Comparison of ENCODE assay signal across 12 cellular contexts in the genomic region with DNA sequence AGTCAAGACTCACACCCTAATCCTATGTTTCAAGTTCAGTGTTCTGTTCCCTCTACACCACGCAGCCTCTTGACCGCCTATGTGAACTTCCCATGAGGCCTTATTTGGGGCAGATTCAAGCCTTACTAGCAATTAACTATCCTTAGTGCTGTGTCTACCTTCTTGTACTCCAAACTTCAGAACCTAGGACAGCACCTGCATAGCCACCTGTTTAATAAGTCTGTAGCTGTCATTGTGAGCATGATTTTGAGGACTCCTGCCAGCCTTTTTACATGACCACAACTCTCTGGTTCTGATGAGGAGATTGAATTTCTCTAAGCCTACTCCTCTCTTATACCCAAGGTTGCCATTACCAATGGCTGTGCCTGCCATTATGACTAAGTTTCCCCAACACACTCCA. TPM values are rescaled to one million over a fixed set of nuclear protein-coding genes. Genes with fewer than 3 reads are reported as not detected.
DNase-seq lines count a peak whose midpoint lies in the region; FAIRE-seq and TF ChIP-seq lines count a peak whose summit lies in the region.
"Had no signal": no experiment of that assay in that cellular context is flagged by ENCODE, and none has a peak within 500 bp of the region (broad histone marks: within the 10 kb centered on the region; RNA-seq: fewer than 3 reads in every experiment).

No MANE protein-coding gene starts in this region.

- H3K27me3 Mint-ChIP-seq in activated CD4-positive, alpha-beta T cell treated with anti-CD3 and anti-CD28 coated beads, Interleukin-2, amount 10 ng/mL, durations not matched to agents 24 days and 14 days: peaks cover 4% of the 10 kb centered on the region

- TF ChIP-seq EP300 in H1 (IDR thresholded peaks at IDR 0.05; ENCODE audit: borderline replicate concordance in 1 of 2, low read depth in 2 of 2, low read length in 2 of 2): no peak

- H3K27me3 ChIP-seq in H1 (replicated peaks in 1 of 4; ENCODE audit: control insufficient read depth in 3 of 4, extremely low read depth in 1 of 4, insufficient read depth in 3 of 4, low read length in 3 of 4) (no peaks in the 10 kb centered on the region), left ventricle myocardium inferior (ENCODE audit: low read depth) (no peaks in the 10 kb centered on the region)
- H3K27me3 ChIP-seq: BE2C, gastrocnemius medialis had no signal

- no peak overlapping the region for H2BK12ac ChIP-seq in H1 (ENCODE audit: low read depth, low read length)

- H3K27ac ChIP-seq in H1 (ENCODE audit: low read depth, low read length): no peak overlapping the region
- no peak overlapping the region for H3K27ac ChIP-seq in left ventricle myocardium inferior (replicated peaks)
- H3K27ac ChIP-seq: gastrocnemius medialis, parathyroid adenoma, PC-9 had no signal

- no peak overlapping the region for H4K91ac ChIP-seq in H1 (replicated peaks; ENCODE audit: insufficient read length, low read length)

- 91% methylated on average over 2 of the region's 2 CpGs; no CpG with 5 or more reads in 1 of the 2 experiments for WGBS in H1 (ENCODE audit: extremely low coverage in 1 of 2, insufficient coverage in 1 of 2, insufficient read length in 1 of 2, insufficient replicate concordance in 2 of 2, low coverage in 1 of 2, low lambda C conversion rate in 2 of 2, missing lambda C conversion rate in 1 of 2), 2 experiments

- no peak overlapping the region for H3K14ac ChIP-seq in H1 (ENCODE audit: insufficient read length)

- no peaks in the 10 kb centered on the region for H3K4me1 Mint-ChIP-seq in activated CD4-positive, alpha-beta T cell treated with anti-CD3 and anti-CD28 coated beads, Interleukin-2, amount 10 ng/mL, durations not matched to agents 24 days and 14 days

- H3K56ac ChIP-seq in H1 (replicated peaks; ENCODE audit: insufficient read length, low read depth, low read length): no peak overlapping the region

- H3K4me3 ChIP-seq in H1 (ENCODE audit: extremely low read depth in 1 of 4, insufficient read depth in 2 of 4, low read depth in 3 of 4, low read length in 4 of 4) (no peak overlapping the region), left ventricle myocardium inferior (no peak overlapping the region)
- H3K4me3 ChIP-seq: gastrocnemius medialis, PC-9 had no signal

- H3K4me2 ChIP-seq in H1 (ENCODE audit: insufficient read depth in 1 of 2, low read depth in 2 of 2, low read length in 2 of 2): no peak overlapping the region
- H3K4me2 ChIP-seq: PC-9 had no signal

- H3K18ac ChIP-seq in H1 (ENCODE audit: extremely low read depth, low read length): no peak overlapping the region

- no peak overlapping the region for H2AFZ ChIP-seq in H1 (ENCODE audit: low read length)
- H2AFZ ChIP-seq: parathyroid adenoma, PC-9 had no signal

- no peak overlapping the region for H4K8ac ChIP-seq in H1 (ENCODE audit: extremely low read depth, insufficient read depth, low read length)

- no peak overlapping the region for H3K27ac Mint-ChIP-seq in activated CD4-positive, alpha-beta T cell treated with anti-CD3 and anti-CD28 coated beads, Interleukin-2, amount 10 ng/mL, durations not matched to agents 24 days and 14 days

- CTCF ChIA-PET in H1 (lab: Charles Lee; ENCODE audit: partially characterized antibody): interaction anchor here (0.8 to 1.5 kb wide), 6 partner anchors 8 to 430 kb away, joined by 3 to 4 read pairs (median 3); no protein-coding TSS in a partner anchor

- TF ChIP-seq CTCF in H1 (IDR thresholded peaks at IDR 0.05; ENCODE audit: control extremely low read depth in 1 of 3, insufficient read depth in 1 of 3, low read depth in 1 of 3, low read length in 3 of 3) (no peak), left ventricle myocardium inferior (IDR thresholded peaks at IDR 0.05; ENCODE audit: borderline replicate concordance) (no peak)

- no peak for TF ChIP-seq POLR2A in H1 (IDR thresholded peaks at IDR 0.05; ENCODE audit: control extremely low read depth in 1 of 2, low read depth in 2 of 2, low read length in 2 of 2)

- H3K4ac ChIP-seq in H1 (replicated peaks; ENCODE audit: insufficient read length, low read depth, low read length): no peak overlapping the region

- intact Hi-C loops in activated CD4-positive, alpha-beta T cell treated with anti-CD3 and anti-CD28 coated beads, Interleukin-2, amount 10 ng/mL, durations not matched to agents 24 days and 14 days (cut with micrococcal nuclease): no loop called here
- intact Hi-C loops in left ventricle myocardium inferior (cut with micrococcal nuclease): no loop called here

- H3K23me2 ChIP-seq in H1 (ENCODE audit: low read depth, low read length): no peaks in the 10 kb centered on the region

- no peak overlapping the region for H3K4me3 Mint-ChIP-seq in activated CD4-positive, alpha-beta T cell treated with anti-CD3 and anti-CD28 coated beads, Interleukin-2, amount 10 ng/mL, durations not matched to agents 24 days and 14 days

- POLR2A ChIA-PET in H1 (lab: Charles Lee; ENCODE audit: partially characterized antibody): interaction anchor here (0.5 kb wide), 1 partner anchor 325 kb away, joined by 3 read pairs; no protein-coding TSS in a partner anchor

- H3K36me3 Mint-ChIP-seq in activated CD4-positive, alpha-beta T cell treated with anti-CD3 and anti-CD28 coated beads, Interleukin-2, amount 10 ng/mL, durations not matched to agents 24 days and 14 days (ENCODE audit: low read depth): no peaks in the 10 kb centered on the region

- no peak overlapping the region for H2BK120ac ChIP-seq in H1 (replicated peaks; ENCODE audit: low read depth, low read length)

- DNase-seq in activated CD4-positive, alpha-beta T cell treated with anti-CD3 and anti-CD28 coated beads, Interleukin-2, amount 10 ng/mL, durations not matched to agents 24 days and 14 days: peak; percentile 62
- no peak for DNase-seq in activated CD4-positive, alpha-beta T cell treated with anti-CD3 and anti-CD28 coated beads, Interleukin-2, amount 50 U/mL, for 4 hours
- DNase-seq in NCI-H524 (lab: John Stamatoyannopoulos, UW): peak; percentile 69 to 93
- no peak for DNase-seq in H1 (ENCODE audit: low read depth in 1 of 2, low spot score in 2 of 2)
- peak; percentile 2 for DNase-seq in pulmonary artery endothelial cell (ENCODE audit: low read depth, low spot score)
- no peak for DNase-seq in NCI-H1092 (lab: John Stamatoyannopoulos, UW)
- no peak for DNase-seq in left ventricle myocardium inferior
- no peak for DNase-seq in amygdala (lab: John Stamatoyannopoulos, UW)
- DNase-seq: BE2C, gastrocnemius medialis had no signal

- no peaks in the 10 kb centered on the region for H3K79me1 ChIP-seq in H1 (ENCODE audit: low read depth, low read length)

- no peaks in the 10 kb centered on the region for H3K9me3 ChIP-seq in H1 (ENCODE audit: insufficient read depth in 2 of 2, low read depth in 1 of 2, low read length in 1 of 2)
- no peaks in the 10 kb centered on the region for H3K9me3 ChIP-seq in left ventricle myocardium inferior (replicated peaks)
- H3K9me3 ChIP-seq: BE2C, gastrocnemius medialis had no signal

- no peak overlapping the region for H2BK20ac ChIP-seq in H1 (ENCODE audit: low read length)

- no peaks in the 10 kb centered on the region for H3K9me3 Mint-ChIP-seq in activated CD4-positive, alpha-beta T cell treated with anti-CD3 and anti-CD28 coated beads, Interleukin-2, amount 10 ng/mL, durations not matched to agents 24 days and 14 days

- no peak overlapping the region for H2BK5ac ChIP-seq in H1 (ENCODE audit: low read depth, low read length)

- no peak overlapping the region for H2AK5ac ChIP-seq in H1 (ENCODE audit: low read depth, low read length)

- no peaks in the 10 kb centered on the region for H3K79me2 ChIP-seq in H1 (ENCODE audit: control insufficient read depth in 1 of 2, insufficient read depth in 2 of 2, low read length in 2 of 2)
- H3K79me2 ChIP-seq: parathyroid adenoma had no signal

- H3K4me1 ChIP-seq in H1 (replicated peaks in 1 of 4; ENCODE audit: control insufficient read depth in 3 of 4, insufficient read depth in 4 of 4, low read length in 3 of 4) (no peaks in the 10 kb centered on the region), left ventricle myocardium inferior (no peaks in the 10 kb centered on the region)
- H3K4me1 ChIP-seq: BE2C, gastrocnemius medialis, parathyroid adenoma had no signal

- no peak overlapping the region for H3K23ac ChIP-seq in H1 (ENCODE audit: insufficient read length)

- peak; percentile 60 for FAIRE-seq in H1 (lab: Jason Lieb, UNC)

- H3K9ac ChIP-seq in H1 (replicated peaks in 1 of 4; ENCODE audit: extremely low read depth in 1 of 4, low read depth in 3 of 4, low read length in 3 of 4): no peak overlapping the region
- H3K9ac ChIP-seq: parathyroid adenoma had no signal

- no peaks in the 10 kb centered on the region for H3K36me3 ChIP-seq in H1 (ENCODE audit: control insufficient read depth in 2 of 4, insufficient read depth in 4 of 4, low read length in 3 of 4)
- H3K36me3 ChIP-seq in left ventricle myocardium inferior: no peaks in the 10 kb centered on the region
- H3K36me3 ChIP-seq: BE2C, gastrocnemius medialis had no signal

- H4K20me1 ChIP-seq in H1 (replicated peaks in 1 of 2; ENCODE audit: control insufficient read depth in 1 of 2, insufficient read depth in 2 of 2, low read length in 2 of 2): no peaks in the 10 kb centered on the region

- no peak overlapping the region for H2BK15ac ChIP-seq in H1 (ENCODE audit: low read length)

- no peak for TF ChIP-seq RAD21 in H1 (IDR thresholded peaks at IDR 0.05 in 1 of 2, conservative IDR thresholded peaks at IDR 0.05 in 1 of 2; ENCODE audit: low read depth in 2 of 2, low read length in 2 of 2)

- no peak overlapping the region for H4K5ac ChIP-seq in H1 (ENCODE audit: insufficient read length, low read depth, low read length)

TF ChIP-seq in H1, 55 proteins besides CTCF, POLR2A, EP300 and RAD21 (continues in another document):
- no peak for TF ChIP-seq ZNF274 (IDR thresholded peaks at IDR 0.05; ENCODE audit: borderline replicate concordance, extremely low read depth, low read length)
- TF ChIP-seq, protein P1, sequence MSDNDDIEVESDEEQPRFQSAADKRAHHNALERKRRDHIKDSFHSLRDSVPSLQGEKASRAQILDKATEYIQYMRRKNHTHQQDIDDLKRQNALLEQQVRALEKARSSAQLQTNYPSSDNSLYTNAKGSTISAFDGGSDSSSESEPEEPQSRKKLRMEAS (IDR thresholded peaks at IDR 0.05): no peak
- no peak for TF ChIP-seq HDAC6 (IDR thresholded peaks at IDR 0.05; ENCODE audit: low read depth, low read length)

RNA-seq across cellular contexts. Expression of a gene that starts 50.8 kb away (rescaled TPM):
- total RNA-seq in activated CD4-positive, alpha-beta T cell treated with anti-CD3 and anti-CD28 coated beads, Interleukin-2, amount 10 ng/mL, durations not matched to agents 24 days and 14 days: not detected in 2 replicates
- 2.7 and 3.2 TPM in 2 replicates for total RNA-seq in H1 (2021; fragmentation: NEBNext Ultra II Directional; extraction: Animal tissue kit (Norgen Biotek cat#: 25700))
- polyA plus RNA-seq in H1 (2011; rRNA removed): 0.97 and 1.3 TPM in 2 replicates
- 1.4 TPM for polyA plus RNA-seq in H1 (2011; cell fraction: cytosol; rRNA removed)
- polyA plus RNA-seq in H1 (2011; cell fraction: nucleus; rRNA removed): 1.6 TPM
- 2.9 to 4.6 TPM (median 3.1 TPM) in 4 replicates for polyA plus RNA-seq in H1 (2012, experiment 1 of 2)
- 0.64 TPM for polyA plus RNA-seq in H1 (2012, experiment 2 of 2)
- 2.3 TPM for polyA plus RNA-seq in H1 (2013, experiment 1 of 2)
- polyA plus RNA-seq in H1 (2013, experiment 2 of 2): 2.3 TPM
- polyA minus RNA-seq in H1 (2011; rRNA and poly(A)+ RNA removed): 2.4 and 4.6 TPM in 2 replicates
- polyA minus RNA-seq in H1 (2011; cell fraction: cytosol; rRNA and poly(A)+ RNA removed): 0.81 TPM
- polyA minus RNA-seq in H1 (2011; cell fraction: nucleus; rRNA and poly(A)+ RNA removed): 3.1 TPM
- total RNA-seq in pulmonary artery endothelial cell: 2.2 and 3.4 TPM in 2 replicates
- 0.38 TPM for total RNA-seq in left ventricle myocardium inferior
- total RNA-seq: PC-9 had no signal

Comparison
In these comparisons a context has a peak if more than half of its experiments do, and no peak if none do; other contexts are left out.
1. DNase-seq: peak in activated CD4-positive, alpha-beta T cell treated with anti-CD3 and anti-CD28 coated beads, Interleukin-2, amount 10 ng/mL, durations not matched to agents 24 days and 14 days (single experiment), NCI-H524 (2 of 2) and pulmonary artery endothelial cell (single experiment); none in activated CD4-positive, alpha-beta T cell treated with anti-CD3 and anti-CD28 coated beads, Interleukin-2, amount 50 U/mL, for 4 hours (0 of 2), H1 (0 of 2), NCI-H1092 (single experiment), left ventricle myocardium inferior (single experiment) and amygdala (0 of 56).